23 cellular contexts compared by ENCODE assay signal in genomic region chr14:26528415-26529182, GRCh38.
DNase-seq lines count a peak whose midpoint lies in the region; ATAC-seq, FAIRE-seq and TF ChIP-seq lines count a peak whose summit lies in the region.
"Had no signal": no experiment of that assay in that cellular context is flagged by ENCODE, and none has a peak within 500 bp of the region (broad histone marks: within the 10 kb centered on the region; RNA-seq: fewer than 3 reads in every experiment).

No MANE protein-coding gene starts in this region.

- TF ChIP-seq CTCF in astrocyte (IDR thresholded peaks at IDR 0.05; ENCODE audit: insufficient read depth, low read depth, low read length) (no peak), gastroesophageal sphincter (IDR thresholded peaks at IDR 0.05) (no peak), mucosa of descending colon (IDR thresholded peaks at IDR 0.05) (no peak), transverse colon (IDR thresholded peaks at IDR 0.05) (no peak)
- no peak for TF ChIP-seq CTCF in activated CD8-positive, alpha-beta T cell treated with anti-CD3 and anti-CD28 coated beads for 36 hours (IDR thresholded peaks at IDR 0.05)

- FAIRE-seq in astrocyte (lab: Jason Lieb, UNC): no peak

- H3K4me3 Mint-ChIP-seq in astrocyte (ENCODE audit: unreplicated experiment): no peak overlapping the region
- H3K4me3 Mint-ChIP-seq in activated CD8-positive, alpha-beta T cell treated with anti-CD3 and anti-CD28 coated beads for 36 hours: no peak overlapping the region
- H3K4me3 Mint-ChIP-seq in activated naive CD8-positive, alpha-beta T cell treated with anti-CD3 and anti-CD28 coated beads, Interleukin-2, amount 50 U/mL, for 24 hours: no peak overlapping the region
- H3K4me3 Mint-ChIP-seq: activated CD4-positive, alpha-beta T cell treated with anti-CD3 and anti-CD28 coated beads, Interleukin-2, amount 10 ng/mL, durations not matched to agents 24 days and 14 days; stimulated activated effector memory CD8-positive, alpha-beta T cell treated with anti-CD3 and anti-CD28 coated beads, Interleukin-12 subunit alpha, Interleukin-12 subunit beta, amount 100 ng/mL, for 72 hours had no signal

- no peak overlapping the region for H3K9ac ChIP-seq in astrocyte (ENCODE audit: low read length)

- POLR2A ChIA-PET in activated CD8-positive, alpha-beta T cell treated with anti-CD3 and anti-CD28 coated beads for 36 hours (lab: Charles Lee): no interaction called here

- H3K4me1 Mint-ChIP-seq in astrocyte (ENCODE audit: low read depth, unreplicated experiment): peaks cover 9% of the 10 kb centered on the region
- no peaks in the 10 kb centered on the region for H3K4me1 Mint-ChIP-seq in activated CD8-positive, alpha-beta T cell treated with anti-CD3 and anti-CD28 coated beads for 36 hours (ENCODE audit: low read depth)
- no peaks in the 10 kb centered on the region for H3K4me1 Mint-ChIP-seq in activated naive CD8-positive, alpha-beta T cell treated with anti-CD3 and anti-CD28 coated beads, Interleukin-2, amount 50 U/mL, for 24 hours
- H3K4me1 Mint-ChIP-seq: activated CD4-positive, alpha-beta T cell treated with anti-CD3 and anti-CD28 coated beads, Interleukin-2, amount 10 ng/mL, durations not matched to agents 24 days and 14 days; stimulated activated effector memory CD8-positive, alpha-beta T cell treated with anti-CD3 and anti-CD28 coated beads, Interleukin-12 subunit alpha, Interleukin-12 subunit beta, amount 100 ng/mL, for 72 hours had no signal

- H4K20me1 ChIP-seq in astrocyte (ENCODE audit: insufficient read depth, low read length): no peaks in the 10 kb centered on the region

- 61 to 81% methylated on average over 7 of the region's 7 CpGs for WGBS in gastroesophageal sphincter (ENCODE audit: low coverage in 1 of 2), 2 donors
- WGBS in transverse colon (ENCODE audit: low coverage in 1 of 2), 2 donors: 72 to 85% methylated on average over 7 of the region's 7 CpGs

- no peak overlapping the region for H3K4me3 ChIP-seq in astrocyte (ENCODE audit: insufficient read depth, low read depth, low read length)
- no peak overlapping the region for H3K4me3 ChIP-seq in gastroesophageal sphincter
- H3K4me3 ChIP-seq in mucosa of descending colon: no peak overlapping the region
- H3K4me3 ChIP-seq in transverse colon: no peak overlapping the region
- H3K4me3 ChIP-seq: HAP-1, tibial nerve had no signal

- no peaks in the 10 kb centered on the region for H3K9me3 Mint-ChIP-seq in astrocyte (ENCODE audit: unreplicated experiment)
- peaks cover 13% of the 10 kb centered on the region for H3K9me3 Mint-ChIP-seq in activated CD8-positive, alpha-beta T cell treated with anti-CD3 and anti-CD28 coated beads for 36 hours
- peaks cover 11% of the 10 kb centered on the region for H3K9me3 Mint-ChIP-seq in activated naive CD8-positive, alpha-beta T cell treated with anti-CD3 and anti-CD28 coated beads, Interleukin-2, amount 50 U/mL, for 24 hours

- no peak overlapping the region for H2AFZ ChIP-seq in astrocyte (ENCODE audit: low read depth, low read length)

- in situ Hi-C loops in transverse colon (cut with MboI; ENCODE audit: low pct_ligation_motif_present in 1 of 4, low pct_unique_long_range_greater_than_20kb in 1 of 4, low sequenced_read_pairs in 3 of 4): no loop called here

- H3K27ac ChIP-seq in astrocyte (ENCODE audit: low read depth, low read length) (no peak overlapping the region), gastroesophageal sphincter (peak overlapping the region in 2 of 4 donors; percentile 35 to 61), transverse colon (peak overlapping the region in 3 of 4 donors; percentile 41 to 47 (median 45))
- H3K27ac ChIP-seq: epithelial cell of prostate, tibial nerve had no signal

- no peaks in the 10 kb centered on the region for H3K36me3 Mint-ChIP-seq in astrocyte (ENCODE audit: low read depth, unreplicated experiment)
- H3K36me3 Mint-ChIP-seq in activated CD8-positive, alpha-beta T cell treated with anti-CD3 and anti-CD28 coated beads for 36 hours (ENCODE audit: low read depth): no peaks in the 10 kb centered on the region
- H3K36me3 Mint-ChIP-seq in activated naive CD8-positive, alpha-beta T cell treated with anti-CD3 and anti-CD28 coated beads, Interleukin-2, amount 50 U/mL, for 24 hours (ENCODE audit: low read depth): no peaks in the 10 kb centered on the region
- H3K36me3 Mint-ChIP-seq: stimulated activated effector memory CD8-positive, alpha-beta T cell treated with anti-CD3 and anti-CD28 coated beads, Interleukin-12 subunit alpha, Interleukin-12 subunit beta, amount 100 ng/mL, for 72 hours had no signal

- H3K36me3 ChIP-seq in astrocyte (ENCODE audit: insufficient read depth, low read length): no peaks in the 10 kb centered on the region
- no peaks in the 10 kb centered on the region for H3K36me3 ChIP-seq in gastroesophageal sphincter
- no peaks in the 10 kb centered on the region for H3K36me3 ChIP-seq in mucosa of descending colon (ENCODE audit: low read depth)
- no peaks in the 10 kb centered on the region for H3K36me3 ChIP-seq in transverse colon
- H3K36me3 ChIP-seq: HAP-1 had no signal

- TF ChIP-seq POLR2A in gastroesophageal sphincter (IDR thresholded peaks at IDR 0.05) (no peak), transverse colon (IDR thresholded peaks at IDR 0.05) (no peak)

- H3K4me1 ChIP-seq in astrocyte (ENCODE audit: insufficient read depth, low read length) (no peaks in the 10 kb centered on the region), gastroesophageal sphincter (peaks cover 0 to 11% (median 0%) of the 10 kb centered on the region in 3 donors), mucosa of descending colon (ENCODE audit: low read depth) (no peaks in the 10 kb centered on the region), transverse colon (peaks cover 0 to 10% (median 3%) of the 10 kb centered on the region in 4 donors)
- H3K4me1 ChIP-seq: tibial nerve had no signal

- no peaks in the 10 kb centered on the region for H3K79me2 ChIP-seq in astrocyte (ENCODE audit: insufficient read depth, low read length)

- DNase-seq in astrocyte (ENCODE audit: low read depth): peak; percentile 44
- peak in 1 of 3 donors; percentile 16 for DNase-seq in mucosa of descending colon
- DNase-seq in transverse colon: peak; percentile 22
- DNase-seq in activated CD8-positive, alpha-beta T cell treated with anti-CD3 and anti-CD28 coated beads for 36 hours: no peak
- no peak for DNase-seq in activated naive CD8-positive, alpha-beta T cell treated with anti-CD3 and anti-CD28 coated beads, Interleukin-2, amount 50 U/mL, for 24 hours
- no peak for DNase-seq in H4 (ENCODE audit: low spot score)
- DNase-seq: activated CD4-positive, alpha-beta T cell treated with anti-CD3 and anti-CD28 coated beads, Interleukin-2, amount 10 ng/mL, durations not matched to agents 24 days and 14 days; AML-193; central memory CD4-positive, alpha-beta T cell; COR-L47; glutamatergic neuron; NCI-H2029; NCI-H226; NCI-H82; retina; T-helper 1 cell had no signal

- ATAC-seq in gastroesophageal sphincter (peak; percentile 88), mucosa of descending colon (peak; percentile 23), GM18520 (IDR thresholded peaks at IDR 0.05; ENCODE audit: unreplicated experiment) (no peak)
- no peak for ATAC-seq in activated CD8-positive, alpha-beta T cell treated with anti-CD3 and anti-CD28 coated beads for 36 hours
- ATAC-seq in activated naive CD8-positive, alpha-beta T cell treated with anti-CD3 and anti-CD28 coated beads, Interleukin-2, amount 50 U/mL, for 24 hours: no peak
- ATAC-seq: stimulated activated effector memory CD8-positive, alpha-beta T cell treated with anti-CD3 and anti-CD28 coated beads, Interleukin-12 subunit alpha, Interleukin-12 subunit beta, amount 100 ng/mL, for 72 hours had no signal

- H3K27me3 ChIP-seq in astrocyte (ENCODE audit: insufficient read depth, low read length): no peaks in the 10 kb centered on the region
- H3K27me3 ChIP-seq in gastroesophageal sphincter: no peaks in the 10 kb centered on the region
- H3K27me3 ChIP-seq in transverse colon: no peaks in the 10 kb centered on the region
- H3K27me3 ChIP-seq: tibial nerve had no signal

- no peaks in the 10 kb centered on the region for H3K27me3 Mint-ChIP-seq in astrocyte (ENCODE audit: low read depth, unreplicated experiment)
- H3K27me3 Mint-ChIP-seq in activated CD8-positive, alpha-beta T cell treated with anti-CD3 and anti-CD28 coated beads for 36 hours: no peaks in the 10 kb centered on the region
- H3K27me3 Mint-ChIP-seq in activated naive CD8-positive, alpha-beta T cell treated with anti-CD3 and anti-CD28 coated beads, Interleukin-2, amount 50 U/mL, for 24 hours: no peaks in the 10 kb centered on the region
- H3K27me3 Mint-ChIP-seq: activated CD4-positive, alpha-beta T cell treated with anti-CD3 and anti-CD28 coated beads, Interleukin-2, amount 10 ng/mL, durations not matched to agents 24 days and 14 days had no signal

- H3K27ac Mint-ChIP-seq in astrocyte (ENCODE audit: unreplicated experiment): no peak overlapping the region
- no peak overlapping the region for H3K27ac Mint-ChIP-seq in activated CD8-positive, alpha-beta T cell treated with anti-CD3 and anti-CD28 coated beads for 36 hours
- no peak overlapping the region for H3K27ac Mint-ChIP-seq in activated naive CD8-positive, alpha-beta T cell treated with anti-CD3 and anti-CD28 coated beads, Interleukin-2, amount 50 U/mL, for 24 hours
- H3K27ac Mint-ChIP-seq: activated CD4-positive, alpha-beta T cell treated with anti-CD3 and anti-CD28 coated beads, Interleukin-2, amount 10 ng/mL, durations not matched to agents 24 days and 14 days; activated T-helper 2 cell treated with anti-CD3 and anti-CD28 coated beads, Interferon-gamma antibody, Interleukin-2, Interleukin-4, amounts not matched to agents 10 μg/mL and 5 μg/mL and 100 μg/mL, durations not matched to agents 14 hours and 24 hours and 36 hours; stimulated activated effector memory CD8-positive, alpha-beta T cell treated with anti-CD3 and anti-CD28 coated beads, Interleukin-12 subunit alpha, Interleukin-12 subunit beta, amount 100 ng/mL, for 72 hours had no signal

- H3K9me3 ChIP-seq in astrocyte (ENCODE audit: insufficient read depth, low read depth, low read length): no peaks in the 10 kb centered on the region
- no peaks in the 10 kb centered on the region for H3K9me3 ChIP-seq in gastroesophageal sphincter
- H3K9me3 ChIP-seq in mucosa of descending colon: no peaks in the 10 kb centered on the region
- no peaks in the 10 kb centered on the region for H3K9me3 ChIP-seq in transverse colon
- H3K9me3 ChIP-seq: HAP-1, tibial nerve had no signal

- intact Hi-C loops in mucosa of descending colon (cut with DNase I, micrococcal nuclease) (no loop called here), transverse colon (cut with DNase I; ENCODE audit: low total_unique reads) (no loop called here)
- intact Hi-C loops in activated CD8-positive, alpha-beta T cell treated with anti-CD3 and anti-CD28 coated beads for 36 hours (cut with micrococcal nuclease): no loop called here

- no peak for TF ChIP-seq EP300 in gastroesophageal sphincter (IDR thresholded peaks at IDR 0.05)
- TF ChIP-seq EP300 in transverse colon (IDR thresholded peaks at IDR 0.05; ENCODE audit: low read depth): no peak

- no peak overlapping the region for H3K4me2 ChIP-seq in astrocyte (ENCODE audit: low read length)

- CTCF ChIA-PET in activated CD8-positive, alpha-beta T cell treated with anti-CD3 and anti-CD28 coated beads for 36 hours (lab: Charles Lee): no interaction called here

Comparison
In these comparisons a context has a peak if more than half of its experiments do, and no peak if none do; other contexts are left out.
1. DNase-seq: peak in astrocyte (single experiment) and transverse colon (single experiment); none in activated CD8-positive, alpha-beta T cell treated with anti-CD3 and anti-CD28 coated beads for 36 hours (single experiment), activated naive CD8-positive, alpha-beta T cell treated with anti-CD3 and anti-CD28 coated beads, Interleukin-2, amount 50 U/mL, for 24 hours (single experiment) and H4 (single experiment).
2. ATAC-seq: peak in gastroesophageal sphincter (single experiment) and mucosa of descending colon (single experiment); none in activated CD8-positive, alpha-beta T cell treated with anti-CD3 and anti-CD28 coated beads for 36 hours (single experiment), activated naive CD8-positive, alpha-beta T cell treated with anti-CD3 and anti-CD28 coated beads, Interleukin-2, amount 50 U/mL, for 24 hours (single experiment) and GM18520 (single experiment).